Comparison of ENCODE assay signal across 7 cellular contexts in the genomic region with DNA sequence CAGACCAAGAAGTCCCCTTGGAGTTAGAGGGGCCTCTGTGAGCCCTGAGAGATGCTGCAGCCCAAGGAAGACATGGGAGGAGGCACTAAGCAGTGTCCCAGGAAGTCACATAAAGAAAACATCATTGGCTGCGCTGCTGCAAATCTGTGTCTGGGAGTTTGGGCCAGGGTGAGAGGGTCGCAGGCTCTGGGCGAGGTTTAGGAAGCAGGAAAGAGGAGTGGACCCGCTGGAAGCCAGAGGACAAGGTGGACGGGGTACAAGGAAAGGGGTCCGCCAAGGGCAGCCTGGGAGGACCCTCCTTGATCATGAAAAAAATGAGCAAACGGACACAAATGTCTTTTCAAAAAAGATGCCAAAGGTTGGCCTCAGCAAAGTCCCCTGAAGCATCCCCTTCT. TPM values are rescaled to one million over a fixed set of nuclear protein-coding genes. Genes with fewer than 3 reads are reported as not detected.
DNase-seq lines count a peak whose midpoint lies in the region; TF ChIP-seq lines count a peak whose summit lies in the region.

No MANE protein-coding gene starts in this region.

- peak overlapping the region; percentile 94 for H3K27ac ChIP-seq in SK-N-MC
- H3K27ac ChIP-seq in esophagus muscularis mucosa (replicated peaks in 1 of 4) = peak overlapping the region; percentile 29 to 73 (median 53)
- H3K27ac ChIP-seq in skin epidermis = peak overlapping the region in 19 of 21 experiments; percentile 29 to 98 (median 76)

- 90% methylated on average over 7 of the region's 7 CpGs for WGBS in esophagus muscularis mucosa

- intact Hi-C loops in esophagus muscularis mucosa (cut with DNase I) = no loop called here

- no peak for TF ChIP-seq POLR2A in esophagus muscularis mucosa (IDR thresholded peaks at IDR 0.05; ENCODE audit: low read depth)

- H3K4me3 ChIP-seq in GM12865 (ENCODE audit: low read depth, low read length) (peak overlapping the region; percentile 61), SK-N-MC (no peak overlapping the region), esophagus muscularis mucosa (no peak overlapping the region), skin epidermis (no peak overlapping the region)

- H3K27me3 ChIP-seq in esophagus muscularis mucosa = no peaks in the 10 kb centered on the region

- TF ChIP-seq EP300 in esophagus muscularis mucosa (IDR thresholded peaks at IDR 0.05) = no peak

- DNase-seq in GM12865 (ENCODE audit: low read depth) (no peak), SK-N-MC (ENCODE audit: low read depth, low spot score) (no peak), esophagus muscularis mucosa (ENCODE audit: extremely low spot score) (peak; percentile 86), Kasumi-1 (lab: John Stamatoyannopoulos, UW) (no peak), NCI-H446 treated with DMSO at 0.1 percent for 48 hours (lab: John Stamatoyannopoulos, UW) (no peak)
- no peak for DNase-seq in activated effector memory CD4-positive, alpha-beta T cell treated with Interleukin-2 at 50 U/mL for 16 hours

- TF ChIP-seq CTCF in GM12865 (IDR thresholded peaks at IDR 0.05; ENCODE audit: insufficient read depth, low read depth, low read length, missing control alignments) (no peak), esophagus muscularis mucosa (IDR thresholded peaks at IDR 0.05) (no peak)

- peaks cover 25 to 42% (median 31%) of the 10 kb centered on the region in 4 donors for H3K4me1 ChIP-seq in esophagus muscularis mucosa

- no peaks in the 10 kb centered on the region for H3K36me3 ChIP-seq in SK-N-MC (ENCODE audit: insufficient read depth, low read length)
- H3K36me3 ChIP-seq in esophagus muscularis mucosa = no peaks in the 10 kb centered on the region

- H3K9me3 ChIP-seq in SK-N-MC (ENCODE audit: low read depth, low read length) (no peaks in the 10 kb centered on the region), esophagus muscularis mucosa (no peaks in the 10 kb centered on the region)

- no peak overlapping the region for H3K9ac ChIP-seq in SK-N-MC (ENCODE audit: insufficient read length)

RNA-seq across cellular contexts. Expression of gene SERPINB1, which starts 15.5 kb away (rescaled TPM):
- 100 to 1,000 TPM in 1 of 4 donors, 10 to 100 TPM in 3; 23.3 to 123 (median 29.9) TPM for total RNA-seq in esophagus muscularis mucosa

RNA-seq across cellular contexts. Expression of gene SERPINB9, which starts 45.9 kb away (rescaled TPM):
- 10 to 100 TPM in 1 of 4 donors, 1 to 10 TPM in 3; 5.4 to 17.7 (median 6.2) TPM for total RNA-seq in esophagus muscularis mucosa
